Comparison of ENCODE assay signal across 8 cellular contexts in genomic region chr19:42284641-42285341, GRCh38. TPM values are rescaled to one million over a fixed set of nuclear protein-coding genes. Genes with fewer than 3 reads are reported as not detected.
DNase-seq lines count a peak whose midpoint lies in the region; ATAC-seq and TF ChIP-seq lines count a peak whose summit lies in the region.

No MANE protein-coding gene starts in this region.

- CTCF ChIA-PET in Calu3 (lab: Charles Lee): interaction anchor here (1.2 kb wide), 1 partner anchor 38 kb away, joined by 4 read pairs; no protein-coding TSS in a partner anchor

- H3K27me3 ChIP-seq in kidney epithelial cell (ENCODE audit: control insufficient read depth, insufficient read depth, low read length) (no peaks in the 10 kb centered on the region), suprapubic skin (no peaks in the 10 kb centered on the region)

- H3K36me3 Mint-ChIP-seq in Calu3 (ENCODE audit: insufficient read depth, unreplicated experiment) (peaks cover 54% of the 10 kb centered on the region), IgD-negative memory B cell (peaks cover 4% of the 10 kb centered on the region)

- H3K9me3 ChIP-seq in suprapubic skin: no peaks in the 10 kb centered on the region

- H3K4me1 Mint-ChIP-seq in Calu3 (ENCODE audit: low read depth, unreplicated experiment) (peaks cover 12% of the 10 kb centered on the region), IgD-negative memory B cell (peaks cover 0 to 29% (median 26%) of the 10 kb centered on the region in 3 donors)

- peaks cover 63% of the 10 kb centered on the region for H3K4me1 ChIP-seq in suprapubic skin

- TF ChIP-seq POLR2A in suprapubic skin (IDR thresholded peaks at IDR 0.05): no peak

- no TSS peak for BruUV-seq in Calu3 (replicated peaks; lab: Mats Ljungman, UMichigan)

- TF ChIP-seq EP300 in suprapubic skin (IDR thresholded peaks at IDR 0.05): no peak

- WGBS in suprapubic skin: 2% methylated on average over 27 of the region's 33 CpGs

- intact Hi-C loops in Calu3 (cut with micrococcal nuclease; ENCODE audit: unreplicated experiment): loop anchor here (10.0 kb wide), 1 partner anchor 160 kb away; no protein-coding TSS in a partner anchor

- H3K36me3 ChIP-seq in kidney epithelial cell (ENCODE audit: control insufficient read depth, insufficient read depth, low read length) (peaks cover 4% of the 10 kb centered on the region), suprapubic skin (peaks cover 32% of the 10 kb centered on the region)

- H3K9me3 Mint-ChIP-seq in Calu3 (ENCODE audit: low read depth, unreplicated experiment): no peaks in the 10 kb centered on the region
- H3K9me3 Mint-ChIP-seq in IgD-negative memory B cell: no peaks in the 10 kb centered on the region

- H3K27ac Mint-ChIP-seq in Calu3 (ENCODE audit: unreplicated experiment): peak overlapping the region; percentile 10
- H3K27ac Mint-ChIP-seq in IgD-negative memory B cell: peak overlapping the region; percentile 82 to 95 (median 93)

- no peak for TF ChIP-seq CTCF in Calu3 (IDR thresholded peaks at IDR 0.05; ENCODE audit: unreplicated experiment)
- no peak for TF ChIP-seq CTCF in kidney epithelial cell (IDR thresholded peaks at IDR 0.05; ENCODE audit: insufficient read depth, low read length, poor library complexity, severe bottlenecking)
- no peak for TF ChIP-seq CTCF in suprapubic skin (IDR thresholded peaks at IDR 0.05)

- ATAC-seq in GM18907 (IDR thresholded peaks at IDR 0.05; ENCODE audit: unreplicated experiment) (no peak), HG03097 (IDR thresholded peaks at IDR 0.05; ENCODE audit: low FRiP score, unreplicated experiment) (no peak)

- no peak for DNase-seq in Calu3
- DNase-seq in kidney epithelial cell (ENCODE audit: low read depth): no peak
- peak in 1 of 2 donors; percentile 79 for DNase-seq in suprapubic skin (ENCODE audit: low spot score in 2 of 2)
- no peak for DNase-seq in NCI-H510A treated with DMSO at 0.1 percent for 48 hours (lab: John Stamatoyannopoulos, UW)

- peak overlapping the region; percentile 62 for H3K4me3 ChIP-seq in kidney epithelial cell (ENCODE audit: low read depth, low read length)
- H3K4me3 ChIP-seq in suprapubic skin: peak overlapping the region; percentile 61

- H3K27me3 Mint-ChIP-seq in Calu3 (ENCODE audit: unreplicated experiment) (no peaks in the 10 kb centered on the region), IgD-negative memory B cell (no peaks in the 10 kb centered on the region)

- H3K4me3 Mint-ChIP-seq in Calu3 (ENCODE audit: low read depth, unreplicated experiment) (peak overlapping the region; percentile 69), IgD-negative memory B cell (peak overlapping the region; percentile 77 to 95 (median 92))

- H3K27ac ChIP-seq in angular gyrus (ENCODE audit: low read depth, low read length): peak overlapping the region; percentile 96
- peak overlapping the region; percentile 76 for H3K27ac ChIP-seq in suprapubic skin

RNA-seq across cellular contexts. Expression of gene CIC, which starts 15.7 kb away (rescaled TPM):
- total RNA-seq in Calu3 (2022): 72.6 and 75.5 TPM in 2 replicates
- polyA plus RNA-seq in IgD-negative memory B cell: 4.5 TPM
- 39.4 and 41.7 TPM in 2 replicates for total RNA-seq in kidney epithelial cell
- total RNA-seq in suprapubic skin: 10 to 100 TPM; 57.5 to 91.6 (median 81.9) TPM

RNA-seq across cellular contexts. Expression of gene PRR19, which starts 17.1 kb away (rescaled TPM):
- total RNA-seq in Calu3 (2022) (1.7 and 2.4 TPM in 2 replicates), kidney epithelial cell (0.55 and 0.92 TPM in 2 replicates), suprapubic skin (1 to 10 TPM in 2 of 4 donors, under 1 TPM in 2; 0.73 to 1.7 (median 1.1) TPM)
- polyA plus RNA-seq in IgD-negative memory B cell: 0.55 TPM

RNA-seq across cellular contexts. Expression of gene PAFAH1B3, which starts 17.6 kb away (rescaled TPM):
- total RNA-seq in Calu3 (2022): 68.3 and 72.4 TPM in 2 replicates
- polyA plus RNA-seq in IgD-negative memory B cell: 49.0 TPM
- 106 and 113 TPM in 2 replicates for total RNA-seq in kidney epithelial cell
- 10 to 100 TPM; 14.4 to 33.0 (median 18.9) TPM for total RNA-seq in suprapubic skin

RNA-seq across cellular contexts. Expression of gene TMEM145, which starts 28.3 kb away (rescaled TPM):
- total RNA-seq in Calu3 (2022) (1.5 and 3.1 TPM in 2 replicates), kidney epithelial cell (0.54 and 4.9 TPM in 2 replicates), suprapubic skin (1 to 10 TPM in 1 of 4 donors, not detected in 3; 4.2 TPM)
- not detected for polyA plus RNA-seq in IgD-negative memory B cell

RNA-seq across cellular contexts. Expression of gene ERF, which starts 29.9 kb away (rescaled TPM):
- 100 and 124 TPM in 2 replicates for total RNA-seq in Calu3 (2022)
- polyA plus RNA-seq in IgD-negative memory B cell: 6.7 TPM
- 31.6 and 48.8 TPM in 2 replicates for total RNA-seq in kidney epithelial cell
- total RNA-seq in suprapubic skin: 10 to 100 TPM; 36.8 to 49.5 (median 45.8) TPM
